In genomic region chr2:191127235-191127634, GRCh38 we compare ENCODE assay signal across 28 cellular contexts. TPM values are rescaled to one million over a fixed set of nuclear protein-coding genes. Genes with fewer than 3 reads are reported as not detected.
DNase-seq lines count a peak whose midpoint lies in the region; ATAC-seq and TF ChIP-seq lines count a peak whose summit lies in the region.
"Had no signal": no experiment of that assay in that cellular context is flagged by ENCODE, and none has a peak within 500 bp of the region (broad histone marks: within the 10 kb centered on the region; RNA-seq: fewer than 3 reads in every experiment).

No MANE protein-coding gene starts in this region.

- TF ChIP-seq EP300 in ovary (IDR thresholded peaks at IDR 0.05), result no peak

- no peak for TF ChIP-seq POLR2A in ovary (IDR thresholded peaks at IDR 0.05)

- H3K9me3 ChIP-seq in CD4-positive, CD25-positive, alpha-beta regulatory T cell (ENCODE audit: control insufficient read depth in 2 of 2, low read length in 2 of 2), result no peaks in the 10 kb centered on the region
- no peaks in the 10 kb centered on the region for H3K9me3 ChIP-seq in naive thymus-derived CD4-positive, alpha-beta T cell (ENCODE audit: control insufficient read depth in 2 of 3, low read length in 3 of 3)
- no peaks in the 10 kb centered on the region for H3K9me3 ChIP-seq in ovary
- H3K9me3 ChIP-seq: esophagus squamous epithelium, mucosa of descending colon, right atrium auricular region, SJCRH30, suprapubic skin had no signal

- intact Hi-C loops in activated CD8-positive, alpha-beta T cell treated with anti-CD3 and anti-CD28 coated beads for 36 hours (cut with micrococcal nuclease), result no loop called here
- intact Hi-C loops in naive thymus-derived CD4-positive, alpha-beta T cell (cut with micrococcal nuclease), result loop anchor here in 1 of 2 donors (2.0 kb wide), 1 partner anchor 22 kb away; no protein-coding TSS in a partner anchor
- intact Hi-C loops in ovary (cut with DNase I), result no loop called here

- peaks cover 9 to 53% (median 44%) of the 10 kb centered on the region in 4 donors for H3K4me1 Mint-ChIP-seq in CD4-positive, CD25-positive, alpha-beta regulatory T cell
- peaks cover 78% of the 10 kb centered on the region for H3K4me1 Mint-ChIP-seq in activated CD8-positive, alpha-beta T cell treated with anti-CD3 and anti-CD28 coated beads for 36 hours (ENCODE audit: low read depth)
- H3K4me1 Mint-ChIP-seq in naive thymus-derived CD4-positive, alpha-beta T cell, result peaks cover 30 to 74% (median 69%) of the 10 kb centered on the region in 7 donors
- H3K4me1 Mint-ChIP-seq: neural crest cell had no signal

- ATAC-seq in activated CD4-positive, CD25-positive, alpha-beta regulatory T cell treated with anti-CD3 and anti-CD28 coated beads, Interleukin-2, amount 50 U/mL, for 24 hours, result peak; percentile 21 to 27
- ATAC-seq in CD4-positive, CD25-positive, alpha-beta regulatory T cell (ENCODE audit: low read depth in 2 of 2), result no peak
- ATAC-seq in activated CD8-positive, alpha-beta T cell treated with anti-CD3 and anti-CD28 coated beads for 36 hours, result peak; percentile 52
- ATAC-seq in naive thymus-derived CD4-positive, alpha-beta T cell, result peak; percentile 33
- ATAC-seq: left cardiac atrium, mucosa of descending colon had no signal

- no peak for TF ChIP-seq CTCF in activated CD8-positive, alpha-beta T cell treated with anti-CD3 and anti-CD28 coated beads for 36 hours (IDR thresholded peaks at IDR 0.05)
- no peak for TF ChIP-seq CTCF in ovary (IDR thresholded peaks at IDR 0.05)

- peaks cover 4% of the 10 kb centered on the region for H3K36me3 ChIP-seq in CD4-positive, CD25-positive, alpha-beta regulatory T cell (ENCODE audit: control insufficient read depth, insufficient read depth, low read length)
- peaks cover 0 to 19% (median 5%) of the 10 kb centered on the region in 3 experiments for H3K36me3 ChIP-seq in naive thymus-derived CD4-positive, alpha-beta T cell (ENCODE audit: control insufficient read depth in 2 of 3, insufficient read depth in 3 of 3, low read length in 3 of 3)
- no peaks in the 10 kb centered on the region for H3K36me3 ChIP-seq in ovary
- H3K36me3 ChIP-seq: esophagus squamous epithelium, right atrium auricular region, SJCRH30, suprapubic skin had no signal

- peaks cover 0 to 2% (median 0%) of the 10 kb centered on the region in 7 donors for H3K9me3 Mint-ChIP-seq in CD4-positive, CD25-positive, alpha-beta regulatory T cell
- peaks cover 7% of the 10 kb centered on the region for H3K9me3 Mint-ChIP-seq in activated CD8-positive, alpha-beta T cell treated with anti-CD3 and anti-CD28 coated beads for 36 hours
- no peaks in the 10 kb centered on the region for H3K9me3 Mint-ChIP-seq in naive thymus-derived CD4-positive, alpha-beta T cell
- H3K9me3 Mint-ChIP-seq: CD14-positive monocyte; dendritic cell treated with granulocyte-macrophage colony-stimulating factor and Interleukin-4, amounts not matched to agents 40 ng/mL and 50 ng/mL, for 4 days; neural crest cell had no signal

- peak overlapping the region in 2 of 3 donors; percentile 34 to 63 for H3K27ac Mint-ChIP-seq in CD4-positive, CD25-positive, alpha-beta regulatory T cell
- peak overlapping the region; percentile 82 for H3K27ac Mint-ChIP-seq in activated CD8-positive, alpha-beta T cell treated with anti-CD3 and anti-CD28 coated beads for 36 hours
- H3K27ac Mint-ChIP-seq in naive thymus-derived CD4-positive, alpha-beta T cell, result peak overlapping the region in 7 of 9 donors; percentile 9 to 86 (median 23)
- H3K27ac Mint-ChIP-seq: dendritic cell treated with granulocyte-macrophage colony-stimulating factor and Interleukin-4, amounts not matched to agents 40 ng/mL and 50 ng/mL, for 4 days had no signal

- 86 to 90% (median 89%) methylated on average over 3 of the region's 3 CpGs for WGBS in ovary, 3 donors

- CTCF ChIA-PET in activated CD8-positive, alpha-beta T cell treated with anti-CD3 and anti-CD28 coated beads for 36 hours (lab: Charles Lee), result interaction anchor here (1.5 to 2.6 kb wide), 3 partner anchors 11 to 28 kb away, joined by 4 to 11 read pairs (median 7); no protein-coding TSS in a partner anchor
- CTCF ChIA-PET in naive thymus-derived CD4-positive, alpha-beta T cell (lab: Charles Lee), result no interaction called here

- peaks cover 23% of the 10 kb centered on the region for H3K4me1 ChIP-seq in CD4-positive, CD25-positive, alpha-beta regulatory T cell (ENCODE audit: control insufficient read depth, insufficient read depth, low read length, poor library complexity, severe bottlenecking)
- H3K4me1 ChIP-seq in naive thymus-derived CD4-positive, alpha-beta T cell (ENCODE audit: control insufficient read depth in 2 of 2, insufficient read depth in 2 of 2, low read length in 2 of 2), result peaks cover 12 to 35% of the 10 kb centered on the region in 2 donors
- H3K4me1 ChIP-seq in ovary (ENCODE audit: insufficient read depth), result no peaks in the 10 kb centered on the region
- H3K4me1 ChIP-seq: esophagus squamous epithelium, parathyroid adenoma, right atrium auricular region, SJCRH30, suprapubic skin had no signal

- no peaks in the 10 kb centered on the region for H3K27me3 Mint-ChIP-seq in CD4-positive, CD25-positive, alpha-beta regulatory T cell
- H3K27me3 Mint-ChIP-seq in activated CD8-positive, alpha-beta T cell treated with anti-CD3 and anti-CD28 coated beads for 36 hours, result no peaks in the 10 kb centered on the region
- H3K27me3 Mint-ChIP-seq in naive thymus-derived CD4-positive, alpha-beta T cell, result no peaks in the 10 kb centered on the region
- H3K27me3 Mint-ChIP-seq: dendritic cell treated with granulocyte-macrophage colony-stimulating factor and Interleukin-4, amounts not matched to agents 40 ng/mL and 50 ng/mL, for 4 days had no signal

- H3K27ac ChIP-seq in CD4-positive, CD25-positive, alpha-beta regulatory T cell (ENCODE audit: insufficient read depth, low read length, poor library complexity, severe bottlenecking), result peak overlapping the region; percentile 29
- H3K27ac ChIP-seq in naive thymus-derived CD4-positive, alpha-beta T cell (ENCODE audit: low read depth, low read length), result peak overlapping the region; percentile 11
- H3K27ac ChIP-seq in ovary, result no peak overlapping the region
- H3K27ac ChIP-seq: esophagus squamous epithelium, parathyroid adenoma, right atrium auricular region, SJCRH30, suprapubic skin had no signal

- POLR2A ChIA-PET in activated CD8-positive, alpha-beta T cell treated with anti-CD3 and anti-CD28 coated beads for 36 hours (lab: Charles Lee), result interaction anchor here (1.1 to 1.8 kb wide), 5 partner anchors 11 to 107 kb away, joined by 3 to 8 read pairs (median 5); partner anchors contain the start of gene STAT4
- POLR2A ChIA-PET in naive thymus-derived CD4-positive, alpha-beta T cell (lab: Charles Lee), result interaction anchor here (1.4 to 3.7 kb wide), 3 partner anchors 13 to 63 kb away, joined by 4 to 15 read pairs (median 4); partner anchors contain the start of gene STAT4

- H3K27me3 ChIP-seq in CD4-positive, CD25-positive, alpha-beta regulatory T cell (ENCODE audit: control insufficient read depth, insufficient read depth, low read length), result no peaks in the 10 kb centered on the region
- no peaks in the 10 kb centered on the region for H3K27me3 ChIP-seq in naive thymus-derived CD4-positive, alpha-beta T cell (ENCODE audit: control insufficient read depth in 2 of 2, insufficient read depth in 2 of 2, low read length in 2 of 2)
- no peaks in the 10 kb centered on the region for H3K27me3 ChIP-seq in ovary
- H3K27me3 ChIP-seq: esophagus squamous epithelium, right atrium auricular region, suprapubic skin had no signal

- H3K4me3 Mint-ChIP-seq in CD4-positive, CD25-positive, alpha-beta regulatory T cell, result peak overlapping the region in 2 of 4 donors; percentile 10 to 17
- H3K4me3 Mint-ChIP-seq in activated CD8-positive, alpha-beta T cell treated with anti-CD3 and anti-CD28 coated beads for 36 hours, result no peak overlapping the region
- H3K4me3 Mint-ChIP-seq in naive thymus-derived CD4-positive, alpha-beta T cell, result peak overlapping the region in 4 of 10 donors; percentile 2 to 41 (median 8)
- H3K4me3 Mint-ChIP-seq: CD14-positive monocyte; dendritic cell treated with granulocyte-macrophage colony-stimulating factor and Interleukin-4, amounts not matched to agents 40 ng/mL and 50 ng/mL, for 4 days; neural crest cell had no signal

- DNase-seq in activated CD4-positive, CD25-positive, alpha-beta regulatory T cell (lab: John Stamatoyannopoulos, UW), result no peak
- no peak for DNase-seq in CD4-positive, CD25-positive, alpha-beta regulatory T cell
- no peak for DNase-seq in activated CD8-positive, alpha-beta T cell treated with anti-CD3 and anti-CD28 coated beads for 36 hours
- DNase-seq in naive thymus-derived CD4-positive, alpha-beta T cell, result no peak
- no peak for DNase-seq in activated effector memory CD4-positive, alpha-beta T cell treated with anti-CD3 and anti-CD28 coated beads, Interleukin-2, amount 50 U/mL, for 16 hours
- DNase-seq in kidney glomerular epithelial cell (lab: John Stamatoyannopoulos, UW) (no peak), ovary (no peak)
- DNase-seq: 8988T; central memory CD4-positive, alpha-beta T cell; esophagus squamous epithelium; foreskin melanocyte; HCEC 1CT; left cardiac atrium; mucosa of descending colon; NCI-H1417; NCI-H2081 treated with DMSO at 0.1 percent for 48 hours; NCI-H345; NCI-H748 treated with DMSO at 0.1 percent for 48 hours; SJCRH30; stimulated activated CD4-positive, alpha-beta T cell treated with anti-CD3 and anti-CD28 coated beads, Interleukin-4, amount 100 ng/mL, for 1 hour had no signal

- peaks cover 39% of the 10 kb centered on the region for H3K36me3 Mint-ChIP-seq in CD4-positive, CD25-positive, alpha-beta regulatory T cell
- H3K36me3 Mint-ChIP-seq in activated CD8-positive, alpha-beta T cell treated with anti-CD3 and anti-CD28 coated beads for 36 hours (ENCODE audit: low read depth), result peaks cover 73% of the 10 kb centered on the region
- H3K36me3 Mint-ChIP-seq in naive thymus-derived CD4-positive, alpha-beta T cell, result peaks cover 18 to 63% (median 54%) of the 10 kb centered on the region in 5 donors
- H3K36me3 Mint-ChIP-seq: CD14-positive monocyte had no signal

- H3K4me3 ChIP-seq in CD4-positive, CD25-positive, alpha-beta regulatory T cell (ENCODE audit: low read depth, low read length), result peak overlapping the region; percentile 2
- no peak overlapping the region for H3K4me3 ChIP-seq in naive thymus-derived CD4-positive, alpha-beta T cell (ENCODE audit: low read length)
- H3K4me3 ChIP-seq in ovary, result no peak overlapping the region
- H3K4me3 ChIP-seq: esophagus squamous epithelium, mucosa of descending colon, right atrium auricular region, SJCRH30, suprapubic skin had no signal

RNA-seq across cellular contexts. Expression of gene STAT4, which starts 23.6 kb away (rescaled TPM):
- total RNA-seq in CD4-positive, CD25-positive, alpha-beta regulatory T cell, result 60.0 TPM
- polyA plus RNA-seq in CD4-positive, CD25-positive, alpha-beta regulatory T cell, result 10 to 100 TPM; 22.7 to 31.2 (median 26.5) TPM
- total RNA-seq in activated CD8-positive, alpha-beta T cell treated with anti-CD3 and anti-CD28 coated beads for 36 hours, result 10 to 100 TPM; 70.8 to 72.2 TPM
- total RNA-seq in naive thymus-derived CD4-positive, alpha-beta T cell, result 100 to 1,000 TPM; 106 to 132 (median 122) TPM
- 10 to 100 TPM; 52.4 to 78.2 TPM for polyA plus RNA-seq in naive thymus-derived CD4-positive, alpha-beta T cell
- total RNA-seq in ovary, result 1 to 10 TPM in 6 of 7 donors, under 1 TPM in 1; 0.52 to 3.0 (median 1.5) TPM
- 1 to 10 TPM; 1.3 to 3.6 TPM for polyA plus RNA-seq in ovary
- total RNA-seq: HT-29 had no signal

Comparison
In these comparisons a context has a peak if more than half of its experiments do, and no peak if none do; other contexts are left out.
1. ATAC-seq: peak in activated CD4-positive, CD25-positive, alpha-beta regulatory T cell treated with anti-CD3 and anti-CD28 coated beads, Interleukin-2, amount 50 U/mL, for 24 hours (2 of 2), activated CD8-positive, alpha-beta T cell treated with anti-CD3 and anti-CD28 coated beads for 36 hours (single experiment) and naive thymus-derived CD4-positive, alpha-beta T cell (single experiment); none in CD4-positive, CD25-positive, alpha-beta regulatory T cell (0 of 2).
2. H3K27ac ChIP-seq: peak in CD4-positive, CD25-positive, alpha-beta regulatory T cell (single experiment) and naive thymus-derived CD4-positive, alpha-beta T cell (single experiment); none in ovary (0 of 2).
3. H3K27ac Mint-ChIP-seq: peak in every context shown above with its lines; median percentile 82 in activated CD8-positive, alpha-beta T cell treated with anti-CD3 and anti-CD28 coated beads for 36 hours; 48 in CD4-positive, CD25-positive, alpha-beta regulatory T cell; 23 in naive thymus-derived CD4-positive, alpha-beta T cell.
4. RNA of gene STAT4, which starts 23.6 kb away (total RNA-seq): 106 to 132 TPM in naive thymus-derived CD4-positive, alpha-beta T cell, 70.8 to 72.2 TPM in activated CD8-positive, alpha-beta T cell treated with anti-CD3 and anti-CD28 coated beads for 36 hours and 60.0 TPM in CD4-positive, CD25-positive, alpha-beta regulatory T cell (single experiment); 0.52 to 3.0 TPM in ovary; every median in the first group is over 10 times any median in the second.